In genomic region chr14:69038449-69039286, GRCh38 we compare ENCODE assay signal across 1 cellular context.
A peak's percentile ranks its signal among the peaks of the same experiment; 100 is the strongest.
TF ChIP-seq lines count a peak whose summit lies in the region.

No MANE protein-coding gene starts in this region.

TF ChIP-seq in HEK293, 187 proteins besides CTCF, POLR2A, EP300 and RAD21 (continued from another document and continues in another):
- TF ChIP-seq ZNF518A (tag by site-specific recombination; conservative IDR thresholded peaks at IDR 0.05; ENCODE audit: low read depth) (no peak), ZBTB20 (tag by site-specific recombination; IDR thresholded peaks at IDR 0.05) (no peak; the same call in 1 of the 2 replicates), ZNF530 (tag by site-specific recombination; IDR thresholded peaks at IDR 0.05; ENCODE audit: low read depth) (no peak), ZNF155 (tag by site-specific recombination; IDR thresholded peaks at IDR 0.05) (no peak), ZNF654 (tag by site-specific recombination; IDR thresholded peaks at IDR 0.05; ENCODE audit: low read depth) (no peak), ZFP3 (tag by site-specific recombination; IDR thresholded peaks at IDR 0.05; ENCODE audit: low read depth) (no peak), ZNF645 (tag by site-specific recombination; IDR thresholded peaks at IDR 0.05) (no peak), ZNF148 (tag by site-specific recombination; IDR thresholded peaks at IDR 0.05; ENCODE audit: borderline replicate concordance) (0 out of 2 replicates have a peak, but pooled peaks have one; percentile 34), ZNF202 (tag by site-specific recombination; IDR thresholded peaks at IDR 0.05; ENCODE audit: borderline replicate concordance) (no peak), SP2 (tag by site-specific recombination; IDR thresholded peaks at IDR 0.05) (peak; percentile 27), ZSCAN23 (tag by site-specific recombination; IDR thresholded peaks at IDR 0.05) (0 out of 2 replicates have a peak, but pooled peaks have one; percentile 36), PRDM10 (tag by site-specific recombination; IDR thresholded peaks at IDR 0.05) (peak; percentile 97), ZBTB17 (tag by site-specific recombination; IDR thresholded peaks at IDR 0.05) (peak; percentile 54; the same call in 1 of the 2 replicates), ZNF585B (tag by site-specific recombination; IDR thresholded peaks at IDR 0.05) (no peak), ZNF335 (tag by site-specific recombination; conservative IDR thresholded peaks at IDR 0.05) (peak; percentile 28; the same call in 1 of the 2 replicates), ZNF658 (tag by site-specific recombination; IDR thresholded peaks at IDR 0.05) (no peak), ZNF677 (tag by site-specific recombination; IDR thresholded peaks at IDR 0.05) (0 out of 2 replicates have a peak, but pooled peaks have one; percentile 26), ZBTB10 (tag by site-specific recombination; IDR thresholded peaks at IDR 0.05) (peak; percentile 47; the same call in 1 of the 2 replicates), ZNF639 (tag by site-specific recombination; IDR thresholded peaks at IDR 0.05) (0 out of 2 replicates have a peak, but pooled peaks have one; percentile 20), ZBTB21 (tag by site-specific recombination; IDR thresholded peaks at IDR 0.05) (peak; percentile 95), HIC1 (tag by site-specific recombination; IDR thresholded peaks at IDR 0.05) (0 out of 2 replicates have a peak, but pooled peaks have one; percentile 11), ZBTB8A (tag by site-specific recombination; IDR thresholded peaks at IDR 0.05) (peak; percentile 55; the same call in 1 of the 2 replicates), ZNF19 (tag by site-specific recombination; IDR thresholded peaks at IDR 0.05; ENCODE audit: low read depth) (no peak), ZNF214 (tag by site-specific recombination; IDR thresholded peaks at IDR 0.05; ENCODE audit: borderline replicate concordance) (no peak), ZNF140 (tag by site-specific recombination; IDR thresholded peaks at IDR 0.05) (no peak), REST (tag by site-specific recombination; IDR thresholded peaks at IDR 0.05) (no peak), ATF2 (tag by site-specific recombination; IDR thresholded peaks at IDR 0.05; ENCODE audit: low read depth) (peak; percentile 98), GLIS1 (tag by site-specific recombination; IDR thresholded peaks at IDR 0.05) (peak; percentile 99)
